In genomic region chr7:78279457-78279856, GRCh38 we compare ENCODE assay signal across 17 cellular contexts.
"Had no signal": no experiment of that assay in that cellular context is flagged by ENCODE, and none has a peak within 500 bp of the region (broad histone marks: within the 10 kb centered on the region; RNA-seq: fewer than 3 reads in every experiment).

No MANE protein-coding gene starts in this region.

- H3K9me3 Mint-ChIP-seq: activated CD4-positive, alpha-beta memory T cell treated with anti-CD3 and anti-CD28 coated beads for 36 hours; activated naive CD4-positive, alpha-beta T cell treated with anti-CD3 and anti-CD28 coated beads, Interleukin-2, amount 50 U/mL, for 24 hours; activated T-cell treated with anti-CD3 and anti-CD28 coated beads, Interleukin-2, amount 50 U/mL, for 24 hours; T-helper 1 cell treated with Interleukin-12 subunit alpha and Interleukin-12 subunit beta and Interleukin-4 antibody, amounts not matched to agents 30 μg/mL and 1 μg/mL, for 36 hours had no signal

- H3K27ac ChIP-seq: parathyroid adenoma, thyroid gland, VCaP had no signal

- H3K4me3 Mint-ChIP-seq: activated CD4-positive, alpha-beta memory T cell treated with anti-CD3 and anti-CD28 coated beads for 36 hours; activated CD8-positive, alpha-beta memory T cell treated with anti-CD3 and anti-CD28 coated beads, Interleukin-2, amount 10 ng/mL, durations not matched to agents 7 days and 5 days; activated naive CD4-positive, alpha-beta T cell treated with anti-CD3 and anti-CD28 coated beads, Interleukin-2, amount 50 U/mL, for 24 hours; activated T-cell treated with anti-CD3 and anti-CD28 coated beads, Interleukin-2, amount 50 U/mL, for 24 hours; naive B cell; stimulated activated naive B cell treated with anti-CD40 and anti-IgM and Interleukin-4, amounts not matched to agents 10 μg/mL and 1 μg/mL and 100 μg/mL, for 72 hours; T-helper 1 cell treated with Interleukin-12 subunit alpha and Interleukin-12 subunit beta and Interleukin-4 antibody, amounts not matched to agents 30 μg/mL and 1 μg/mL, for 36 hours had no signal

- H3K36me3 ChIP-seq: thyroid gland had no signal

- H3K27ac Mint-ChIP-seq: activated CD4-positive, alpha-beta memory T cell treated with anti-CD3 and anti-CD28 coated beads for 36 hours; activated CD8-positive, alpha-beta memory T cell treated with anti-CD3 and anti-CD28 coated beads, Interleukin-2, amount 10 ng/mL, durations not matched to agents 7 days and 5 days; activated naive CD4-positive, alpha-beta T cell treated with anti-CD3 and anti-CD28 coated beads, Interleukin-2, amount 50 U/mL, for 24 hours; activated T-cell treated with anti-CD3 and anti-CD28 coated beads, Interleukin-2, amount 50 U/mL, for 24 hours; stimulated activated naive B cell treated with anti-CD40 and anti-IgM and Interleukin-4, amounts not matched to agents 10 μg/mL and 1 μg/mL and 100 μg/mL, for 72 hours; T-helper 1 cell treated with Interleukin-12 subunit alpha and Interleukin-12 subunit beta and Interleukin-4 antibody, amounts not matched to agents 30 μg/mL and 1 μg/mL, for 36 hours had no signal

- H3K27me3 Mint-ChIP-seq: activated CD4-positive, alpha-beta memory T cell treated with anti-CD3 and anti-CD28 coated beads for 36 hours; activated CD8-positive, alpha-beta memory T cell treated with anti-CD3 and anti-CD28 coated beads, Interleukin-2, amount 10 ng/mL, durations not matched to agents 7 days and 5 days; activated T-cell treated with anti-CD3 and anti-CD28 coated beads, Interleukin-2, amount 50 U/mL, for 24 hours; stimulated activated naive B cell treated with anti-CD40 and anti-IgM and Interleukin-4, amounts not matched to agents 10 μg/mL and 1 μg/mL and 100 μg/mL, for 72 hours had no signal

- ATAC-seq: activated CD8-positive, alpha-beta memory T cell treated with anti-CD3 and anti-CD28 coated beads, Interleukin-2, amount 10 ng/mL, durations not matched to agents 7 days and 5 days; stimulated activated naive B cell treated with anti-CD40 and anti-IgM and Interleukin-4, amounts not matched to agents 10 μg/mL and 1 μg/mL and 100 μg/mL, for 72 hours had no signal

- H3K9me3 ChIP-seq: thyroid gland had no signal

- H2AFZ ChIP-seq: parathyroid adenoma had no signal

- H3K4me1 ChIP-seq: parathyroid adenoma had no signal

- H3K4me1 Mint-ChIP-seq: activated CD8-positive, alpha-beta memory T cell treated with anti-CD3 and anti-CD28 coated beads, Interleukin-2, amount 10 ng/mL, durations not matched to agents 7 days and 5 days; activated naive CD4-positive, alpha-beta T cell treated with anti-CD3 and anti-CD28 coated beads, Interleukin-2, amount 50 U/mL, for 24 hours had no signal

- H3K27me3 ChIP-seq: thyroid gland had no signal

- H3K79me2 ChIP-seq: parathyroid adenoma had no signal

- H3K36me3 Mint-ChIP-seq: activated CD4-positive, alpha-beta memory T cell treated with anti-CD3 and anti-CD28 coated beads for 36 hours; activated CD8-positive, alpha-beta memory T cell treated with anti-CD3 and anti-CD28 coated beads, Interleukin-2, amount 10 ng/mL, durations not matched to agents 7 days and 5 days; activated naive CD4-positive, alpha-beta T cell treated with anti-CD3 and anti-CD28 coated beads, Interleukin-2, amount 50 U/mL, for 24 hours; naive B cell; stimulated activated naive B cell treated with anti-CD40 and anti-IgM and Interleukin-4, amounts not matched to agents 10 μg/mL and 1 μg/mL and 100 μg/mL, for 72 hours had no signal

- H3K9ac ChIP-seq: parathyroid adenoma had no signal

- DNase-seq: activated CD4-positive, alpha-beta memory T cell treated with anti-CD3 and anti-CD28 coated beads for 36 hours; activated CD8-positive, alpha-beta memory T cell treated with anti-CD3 and anti-CD28 coated beads, Interleukin-2, amount 10 ng/mL, durations not matched to agents 7 days and 5 days; activated effector memory CD4-positive, alpha-beta T cell treated with Interleukin-2 at 50 U/mL for 16 hours; activated T-cell treated with anti-CD3 and anti-CD28 coated beads, Interleukin-2, amount 50 U/mL, for 24 hours; central memory CD4-positive, alpha-beta T cell; effector CD8-positive, alpha-beta T cell; islet precursor cell; naive B cell; stimulated activated CD4-positive, alpha-beta T cell treated with anti-CD3 and anti-CD28 coated beads, Interleukin-15, amount 100 ng/mL, for 24 hours; stimulated activated CD4-positive, alpha-beta T cell treated with anti-CD3 and anti-CD28 coated beads, Interleukin-4, amount 100 ng/mL, for 1 hour; stimulated activated naive B cell treated with anti-CD40 and anti-IgM and Interleukin-4, amounts not matched to agents 10 μg/mL and 1 μg/mL and 100 μg/mL, for 72 hours; thyroid gland had no signal

- H3K4me3 ChIP-seq: lung, thyroid gland had no signal
